35 cellular contexts compared by ENCODE assay signal in the genomic region with DNA sequence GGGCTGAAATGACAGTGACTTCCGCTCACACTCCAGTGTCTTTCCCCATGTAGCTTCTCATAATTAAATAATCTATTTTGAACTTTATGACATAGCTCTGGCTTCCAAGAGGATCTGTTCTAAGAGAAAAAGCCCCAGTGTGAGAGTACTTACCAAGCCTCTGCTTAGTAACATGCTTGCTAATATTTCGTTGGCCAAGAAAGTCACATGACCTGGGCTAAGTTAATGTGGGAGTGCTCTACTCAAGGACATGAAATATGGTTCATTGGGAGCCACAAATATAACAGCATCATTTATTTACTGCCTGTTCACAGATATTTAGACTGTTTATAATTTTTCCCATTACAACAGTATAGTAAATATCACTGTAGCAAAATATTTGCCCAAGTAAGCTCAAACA. TPM values are rescaled to one million over a fixed set of nuclear protein-coding genes. Genes with fewer than 3 reads are reported as not detected.
"Had no signal": no experiment of that assay in that cellular context is flagged by ENCODE, and none has a peak within 500 bp of the region (broad histone marks: within the 10 kb centered on the region; RNA-seq: fewer than 3 reads in every experiment).

No MANE protein-coding gene starts in this region.

- H3K27ac ChIP-seq: body of pancreas, breast epithelium, Peyer's patch, WERI-Rb-1 had no signal

- FAIRE-seq: astrocyte had no signal

- DNase-seq: activated CD4-positive, alpha-beta T cell treated with anti-CD3 and anti-CD28 coated beads, Interleukin-2, amount 10 ng/mL, durations not matched to agents 24 days and 14 days; activated CD4-positive, alpha-beta T cell treated with anti-CD3 and anti-CD28 coated beads, Interleukin-2, amount 50 U/mL, for 4 hours; activated CD8-positive, alpha-beta T cell treated with anti-CD3 and anti-CD28 coated beads, Interleukin-2, amount 10 ng/mL, durations not matched to agents 7 days and 5 days; activated gamma-delta T cell; activated naive CD4-positive, alpha-beta T cell treated with Interleukin-2 at 50 U/mL for 16 hours; activated naive CD8-positive, alpha-beta T cell treated with anti-CD3 and anti-CD28 coated beads, Interleukin-2, amount 10 ng/mL, durations not matched to agents 7 days and 5 days; activated T-cell treated with anti-CD3 and anti-CD28 coated beads, Interleukin-2, amount 50 U/mL, for 48 hours; body of pancreas; caudate nucleus; cerebellar nuclear complex; cortex of kidney; Kasumi-1; MG63; NCI-H1048; NCI-H1105 treated with DMSO at 0.1 percent for 48 hours; NCI-H1436; NCI-H1694; NCI-H1930; NCI-H2081 treated with DMSO at 0.1 percent for 48 hours; NCI-H226; NCI-H446 treated with DMSO at 0.1 percent for 48 hours; NCI-H524; NCI-H69; NK-92 treated with Interleukin-12 subunit alpha and Interleukin-12 subunit beta, amount 100 ng/mL, for 24 hours; PC-3; Peyer's patch; RPMI8226; SHP77 treated with DMSO at 0.1 percent for 48 hours; SW 1271; T-helper 1 cell; T-helper 2 cell; T-helper 9 cell had no signal

- H3K9me3 ChIP-seq: body of pancreas, MG63, Peyer's patch had no signal

- H3K36me3 ChIP-seq: breast epithelium, MG63, Peyer's patch, WERI-Rb-1 had no signal

- H3K4me1 ChIP-seq: body of pancreas, breast epithelium, Peyer's patch had no signal

- H3K27me3 ChIP-seq: body of pancreas, breast epithelium, MG63, Peyer's patch had no signal

- H3K4me3 ChIP-seq: body of pancreas, breast epithelium, MG63, Peyer's patch had no signal

- ATAC-seq: activated CD8-positive, alpha-beta T cell treated with anti-CD3 and anti-CD28 coated beads, Interleukin-2, amount 10 ng/mL, durations not matched to agents 7 days and 5 days; body of pancreas; PC-3 had no signal

RNA-seq across cellular contexts. Expression of gene CCDC73, which starts 42.5 kb away (rescaled TPM):
- total RNA-seq: activated CD4-positive, alpha-beta T cell treated with anti-CD3 and anti-CD28 coated beads, Interleukin-2, amount 10 ng/mL, durations not matched to agents 24 days and 14 days; activated CD8-positive, alpha-beta T cell treated with anti-CD3 and anti-CD28 coated beads, Interleukin-2, amount 10 ng/mL, durations not matched to agents 7 days and 5 days; astrocyte; Peyer's patch had no signal
